Comparison of ENCODE assay signal across 8 cellular contexts in the genomic region with DNA sequence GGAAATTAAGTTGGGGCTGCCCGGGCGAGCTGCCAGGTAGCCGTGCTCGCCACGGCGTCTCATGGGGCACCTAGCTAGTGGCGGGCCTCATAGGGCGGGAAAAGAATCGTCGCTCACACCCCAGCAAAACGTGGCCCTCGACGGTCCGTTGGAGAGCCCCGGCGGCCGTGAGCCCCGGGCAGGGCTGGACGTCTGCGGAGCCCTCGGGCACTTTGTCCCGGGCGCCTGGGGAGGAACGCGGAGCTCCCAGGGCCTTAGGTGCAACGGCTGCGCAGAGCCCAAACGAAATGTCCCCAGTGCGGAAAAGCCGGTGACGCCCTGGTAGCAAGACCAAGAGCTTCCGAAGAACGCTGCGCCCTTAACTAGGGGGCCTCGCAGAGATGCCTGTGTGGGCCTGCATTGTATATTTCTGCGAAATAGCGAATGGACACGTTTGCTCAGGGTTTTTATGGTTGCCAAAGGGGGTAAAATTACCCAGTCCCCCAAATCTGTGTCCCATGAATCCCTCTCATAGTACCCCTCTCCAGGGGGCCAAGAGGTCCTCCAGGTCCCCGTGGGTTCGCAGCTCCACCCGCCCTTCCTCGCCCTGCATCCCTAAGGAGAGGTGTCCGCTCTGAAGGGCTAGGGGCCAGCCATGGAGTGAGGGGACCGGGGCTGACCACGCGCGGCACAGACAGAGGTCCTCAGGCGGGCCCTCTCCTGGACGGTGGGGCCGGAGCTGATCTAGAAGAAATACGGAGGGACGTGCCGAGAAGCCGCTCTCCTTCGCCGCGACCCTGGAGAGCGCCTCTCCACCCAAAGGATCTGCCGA. TPM values are rescaled to one million over a fixed set of nuclear protein-coding genes. Genes with fewer than 3 reads are reported as not detected.
A peak's percentile ranks its signal among the peaks of the same experiment; 100 is the strongest.
DNase-seq lines count a peak whose midpoint lies in the region; ATAC-seq, FAIRE-seq and TF ChIP-seq lines count a peak whose summit lies in the region.

No MANE protein-coding gene starts in this region.

- H3K36me3 ChIP-seq in CD4-positive, CD25-positive, alpha-beta regulatory T cell (ENCODE audit: control insufficient read depth, insufficient read depth, low read length): no peaks in the 10 kb centered on the region
- no peaks in the 10 kb centered on the region for H3K36me3 ChIP-seq in endodermal cell (ENCODE audit: control insufficient read depth, insufficient read depth, low read length)
- no peaks in the 10 kb centered on the region for H3K36me3 ChIP-seq in pancreas

- H3K27me3 Mint-ChIP-seq in CD4-positive, CD25-positive, alpha-beta regulatory T cell: peaks cover 57% of the 10 kb centered on the region
- H3K27me3 Mint-ChIP-seq in WTC11 (ENCODE audit: low read depth) (peaks cover 73% of the 10 kb centered on the region), endodermal cell (ENCODE audit: insufficient read depth) (peaks cover 92% of the 10 kb centered on the region)

- H3K9me3 Mint-ChIP-seq in CD4-positive, CD25-positive, alpha-beta regulatory T cell: peaks cover 0 to 4% (median 0%) of the 10 kb centered on the region in 7 donors
- H3K9me3 Mint-ChIP-seq in WTC11: no peaks in the 10 kb centered on the region
- H3K9me3 Mint-ChIP-seq in endodermal cell: no peaks in the 10 kb centered on the region

- intact Hi-C loops in pancreas (cut with DNase I): loop anchor here in 2 of 3 donors (10.0 kb wide), 3 partner anchors 147 to 747 kb away; no protein-coding TSS in a partner anchor

- whole genome bisulfite sequencing in endodermal cell (ENCODE audit: insufficient coverage in 1 of 2, insufficient read length in 1 of 2), 2 experiments: 2% methylated on average over 47 to 59 of the region's 59 CpGs
- 3 to 5% methylated on average over 59 of the region's 59 CpGs for WGBS in pancreas, 2 donors

- peak in 2 of 3 donors; percentile 37 to 44 for DNase-seq in CD4-positive, CD25-positive, alpha-beta regulatory T cell
- peak; percentile 36 for DNase-seq in WTC11 (ENCODE audit: low spot score)
- no peak for DNase-seq in endodermal cell
- DNase-seq in pancreas: peak in 1 of 6 donors; percentile 75
- no peak for DNase-seq in GM19240 (ENCODE audit: insufficient read length, low spot score)
- DNase-seq in NCI-H2107 treated with DMSO at 0.1 percent for 48 hours (lab: John Stamatoyannopoulos, UW; ENCODE audit: unreplicated experiment): no peak
- DNase-seq in GM10266 (ENCODE audit: extremely low spot score): no peak

- peak overlapping the region; percentile 96 to 99 (median 97) for H3K4me3 Mint-ChIP-seq in CD4-positive, CD25-positive, alpha-beta regulatory T cell
- peak overlapping the region; percentile 92 for H3K4me3 Mint-ChIP-seq in WTC11
- H3K4me3 Mint-ChIP-seq in endodermal cell: peak overlapping the region; percentile 76

- H3K9me3 ChIP-seq in CD4-positive, CD25-positive, alpha-beta regulatory T cell (ENCODE audit: control insufficient read depth in 2 of 2, low read length in 2 of 2): no peaks in the 10 kb centered on the region
- H3K9me3 ChIP-seq in endodermal cell (ENCODE audit: control insufficient read depth, low read length) (no peaks in the 10 kb centered on the region), pancreas (no peaks in the 10 kb centered on the region)

- H3K4me3 ChIP-seq in CD4-positive, CD25-positive, alpha-beta regulatory T cell (ENCODE audit: low read depth, low read length): peak overlapping the region; percentile 53
- H3K4me3 ChIP-seq in endodermal cell (ENCODE audit: low read length) (peak overlapping the region; percentile 94), pancreas (peak overlapping the region; percentile 8 to 74 (median 58))

- no peak overlapping the region for H3K9ac ChIP-seq in endodermal cell (ENCODE audit: extremely low read depth, low read length, poor library complexity, severe bottlenecking)

- ATAC-seq in CD4-positive, CD25-positive, alpha-beta regulatory T cell (ENCODE audit: low read depth in 2 of 2): peak in 1 of 2 donors; percentile 29
- ATAC-seq in WTC11 (peak; percentile 1), pancreas (peak in 1 of 4 donors; percentile 2), HG02678 (IDR thresholded peaks at IDR 0.05; ENCODE audit: unreplicated experiment) (no peak)

- H3K27me3 ChIP-seq in CD4-positive, CD25-positive, alpha-beta regulatory T cell (ENCODE audit: control insufficient read depth, insufficient read depth, low read length): peaks cover 3% of the 10 kb centered on the region
- peaks cover 94% of the 10 kb centered on the region for H3K27me3 ChIP-seq in endodermal cell (ENCODE audit: control insufficient read depth, insufficient read depth, low read length, poor library complexity, severe bottlenecking)
- H3K27me3 ChIP-seq in pancreas: peaks cover 0 to 14% (median 8%) of the 10 kb centered on the region in 4 donors

- CTCF ChIA-PET in WTC11 (lab: Charles Lee): interaction anchor here (0.7 to 5.6 kb wide), 9 partner anchors 11 to 534 kb away, joined by 3 to 38 read pairs (median 7); no protein-coding TSS in a partner anchor

- peaks cover 9 to 43% (median 17%) of the 10 kb centered on the region in 4 donors for H3K4me1 Mint-ChIP-seq in CD4-positive, CD25-positive, alpha-beta regulatory T cell
- H3K4me1 Mint-ChIP-seq in WTC11: peaks cover 13% of the 10 kb centered on the region
- H3K4me1 Mint-ChIP-seq in endodermal cell: peaks cover 22% of the 10 kb centered on the region

- peak overlapping the region in 2 of 3 donors; percentile 14 to 86 for H3K27ac Mint-ChIP-seq in CD4-positive, CD25-positive, alpha-beta regulatory T cell
- H3K27ac Mint-ChIP-seq in WTC11 (no peak overlapping the region), endodermal cell (no peak overlapping the region)

- H3K4me1 ChIP-seq in CD4-positive, CD25-positive, alpha-beta regulatory T cell (ENCODE audit: control insufficient read depth, insufficient read depth, low read length, poor library complexity, severe bottlenecking): peaks cover 56% of the 10 kb centered on the region
- H3K4me1 ChIP-seq in endodermal cell (ENCODE audit: control insufficient read depth, insufficient read depth, low read length): no peaks in the 10 kb centered on the region
- peaks cover 0 to 6% (median 4%) of the 10 kb centered on the region in 3 donors for H3K4me1 ChIP-seq in pancreas

- H3K27ac ChIP-seq in CD4-positive, CD25-positive, alpha-beta regulatory T cell (ENCODE audit: insufficient read depth, low read length, poor library complexity, severe bottlenecking): no peak overlapping the region
- H3K27ac ChIP-seq in endodermal cell (ENCODE audit: low read depth, low read length): no peak overlapping the region
- peak overlapping the region in 1 of 4 donors; percentile 65 for H3K27ac ChIP-seq in pancreas

- FAIRE-seq in pancreas (lab: Jason Lieb, UNC): no peak

- TF ChIP-seq CTCF in WTC11 (IDR thresholded peaks at IDR 0.05) (no peak), endodermal cell (conservative IDR thresholded peaks at IDR 0.05) (no peak), pancreas (IDR thresholded peaks at IDR 0.05) (no peak), GM10266 (IDR thresholded peaks at IDR 0.05; ENCODE audit: control insufficient read depth, insufficient read depth, low read depth, missing control alignments) (no peak)

- POLR2A ChIA-PET in WTC11 (lab: Charles Lee): interaction anchor here (0.8 to 1.2 kb wide), 3 partner anchors 11 to 406 kb away, joined by 3 read pairs; no protein-coding TSS in a partner anchor

- no peaks in the 10 kb centered on the region for H3K36me3 Mint-ChIP-seq in CD4-positive, CD25-positive, alpha-beta regulatory T cell
- H3K36me3 Mint-ChIP-seq in WTC11 (no peaks in the 10 kb centered on the region), endodermal cell (ENCODE audit: low read depth) (no peaks in the 10 kb centered on the region)

TF ChIP-seq in WTC11, 78 proteins besides CTCF, POLR2A, EP300 and RAD21 (continues in another document):
- no peak for TF ChIP-seq NR1H2 (CRISPR knock-in tag; IDR thresholded peaks at IDR 0.05)
- no peak for TF ChIP-seq GTF2I (CRISPR knock-in tag; conservative IDR thresholded peaks at IDR 0.05)
- no peak for TF ChIP-seq NFE2L1 (CRISPR knock-in tag; IDR thresholded peaks at IDR 0.05)
- no peak for TF ChIP-seq ZNF121 (CRISPR knock-in tag; IDR thresholded peaks at IDR 0.05)
- TF ChIP-seq SMAD4 (CRISPR knock-in tag; IDR thresholded peaks at IDR 0.05): no peak; the same call in 1 of the 2 replicates
- TF ChIP-seq, protein P1, sequence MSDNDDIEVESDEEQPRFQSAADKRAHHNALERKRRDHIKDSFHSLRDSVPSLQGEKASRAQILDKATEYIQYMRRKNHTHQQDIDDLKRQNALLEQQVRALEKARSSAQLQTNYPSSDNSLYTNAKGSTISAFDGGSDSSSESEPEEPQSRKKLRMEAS (CRISPR knock-in tag; IDR thresholded peaks at IDR 0.05): peak; percentile 73; the same call in 1 of the 2 replicates
- no peak for TF ChIP-seq ZNF416 (CRISPR knock-in tag; IDR thresholded peaks at IDR 0.05)
- TF ChIP-seq IRF1 (CRISPR knock-in tag; IDR thresholded peaks at IDR 0.05): peak; percentile 80; the same call in 1 of the 2 replicates
- TF ChIP-seq TEAD1 (CRISPR knock-in tag; IDR thresholded peaks at IDR 0.05): peak; percentile 58; the same call in 1 of the 2 replicates
- TF ChIP-seq, protein P2, sequence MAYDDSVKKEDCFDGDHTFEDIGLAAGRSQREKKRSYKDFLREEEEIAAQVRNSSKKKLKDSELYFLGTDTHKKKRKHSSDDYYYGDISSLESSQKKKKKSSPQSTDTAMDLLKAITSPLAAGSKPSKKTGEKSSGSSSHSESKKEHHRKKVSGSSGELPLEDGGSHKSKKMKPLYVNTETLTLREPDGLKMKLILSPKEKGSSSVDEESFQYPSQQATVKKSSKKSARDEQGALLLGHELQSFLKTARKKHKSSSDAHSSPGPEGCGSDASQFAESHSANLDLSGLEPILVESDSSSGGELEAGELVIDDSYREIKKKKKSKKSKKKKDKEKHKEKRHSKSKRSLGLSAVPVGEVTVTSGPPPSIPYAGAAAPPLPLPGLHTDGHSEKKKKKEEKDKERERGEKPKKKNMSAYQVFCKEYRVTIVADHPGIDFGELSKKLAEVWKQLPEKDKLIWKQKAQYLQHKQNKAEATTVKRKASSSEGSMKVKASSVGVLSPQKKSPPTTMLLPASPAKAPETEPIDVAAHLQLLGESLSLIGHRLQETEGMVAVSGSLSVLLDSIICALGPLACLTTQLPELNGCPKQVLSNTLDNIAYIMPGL (CRISPR knock-in tag; IDR thresholded peaks at IDR 0.05): 0 out of 2 replicates have a peak, but pooled peaks have one; percentile 8

RNA-seq across cellular contexts. Expression of gene SFMBT2, which starts 1.0 kb away (rescaled TPM):
- total RNA-seq in CD4-positive, CD25-positive, alpha-beta regulatory T cell: 21.2 TPM
- 1 to 10 TPM; 1.3 to 2.5 (median 1.5) TPM for polyA plus RNA-seq in CD4-positive, CD25-positive, alpha-beta regulatory T cell
- 10.9 to 14.3 TPM (median 12.0 TPM) in 3 replicates for total RNA-seq in WTC11 (2021)
- 1 to 10 TPM; 3.9 to 5.3 TPM for total RNA-seq in endodermal cell
- 3.0 TPM for polyA plus RNA-seq in endodermal cell (2013, experiment 1 of 2)
- 2.6 TPM for polyA plus RNA-seq in endodermal cell (2013, experiment 2 of 2)
- 1 to 10 TPM in 4 of 6 donors, under 1 TPM in 2; 0.79 to 9.4 (median 2.5) TPM for total RNA-seq in pancreas
- polyA plus RNA-seq in pancreas: 1 to 10 TPM in 1 of 2 donors, under 1 TPM in 1; 0.65 to 1.3 TPM

Comparison
In these comparisons a context has a peak if more than half of its experiments do, and no peak if none do; other contexts are left out.
1. DNase-seq: peak in CD4-positive, CD25-positive, alpha-beta regulatory T cell (2 of 3) and WTC11 (single experiment); none in endodermal cell (single experiment), GM19240 (single experiment), NCI-H2107 treated with DMSO at 0.1 percent for 48 hours (single experiment) and GM10266 (single experiment).
2. H3K27ac Mint-ChIP-seq: peak in CD4-positive, CD25-positive, alpha-beta regulatory T cell (2 of 3); none in WTC11 (single experiment) and endodermal cell (single experiment).
3. Peak in every context shown above with its lines, with median percentiles within 50 percentile points of each other: H3K4me3 ChIP-seq and H3K4me3 Mint-ChIP-seq.